In genomic region chr2:30148850-30149249, GRCh38 we compare ENCODE assay signal across 11 cellular contexts. TPM values are rescaled to one million over a fixed set of nuclear protein-coding genes. Genes with fewer than 3 reads are reported as not detected.
DNase-seq lines count a peak whose midpoint lies in the region; ATAC-seq and TF ChIP-seq lines count a peak whose summit lies in the region.
"Had no signal": no experiment of that assay in that cellular context is flagged by ENCODE, and none has a peak within 500 bp of the region (broad histone marks: within the 10 kb centered on the region; RNA-seq: fewer than 3 reads in every experiment).

No MANE protein-coding gene starts in this region.

- 68 to 81% (median 77%) methylated on average over 4 of the region's 4 CpGs for WGBS in stomach, 5 donors

- CTCF ChIA-PET in WTC11 (lab: Charles Lee), result interaction anchor here (3.2 to 8.1 kb wide), 2 partner anchors 15 to 563 kb away, joined by 17 to 113 read pairs; no protein-coding TSS in a partner anchor

- POLR2A ChIA-PET in WTC11 (lab: Charles Lee), result interaction anchor here (0.6 to 1.5 kb wide), 3 partner anchors 16 to 513 kb away, joined by 3 to 8 read pairs (median 5); partner anchors contain the start of gene LBH

- H3K4me3 ChIP-seq in iPS-18a (ENCODE audit: low read length), result peak overlapping the region; percentile 71
- H3K4me3 ChIP-seq in stomach, result peak overlapping the region in 1 of 4 donors; percentile 83

- H3K4me1 ChIP-seq in iPS-18a (ENCODE audit: control insufficient read depth, low read depth, low read length), result peaks cover 43% of the 10 kb centered on the region
- peaks cover 40 to 69% (median 55%) of the 10 kb centered on the region in 4 donors for H3K4me1 ChIP-seq in stomach

- DNase-seq in activated CD4-positive, alpha-beta T cell treated with anti-CD3 and anti-CD28 coated beads, Interleukin-2, amount 10 ng/mL, durations not matched to agents 24 days and 14 days, result peak; percentile 59
- DNase-seq in activated CD4-positive, alpha-beta T cell treated with anti-CD3 and anti-CD28 coated beads for 48 hours, result no peak
- DNase-seq in WTC11 (ENCODE audit: low spot score) (no peak), stomach (no peak), kidney glomerular epithelial cell (lab: John Stamatoyannopoulos, UW) (no peak)
- DNase-seq: anterior cingulate cortex; NCI-H1105 treated with DMSO at 0.1 percent for 48 hours; stimulated activated CD4-positive, alpha-beta T cell treated with anti-CD3 and anti-CD28 coated beads, Interleukin-12 subunit alpha, Interleukin-12 subunit beta, amount 100 ng/mL, for 4 hours had no signal

- H3K9me3 ChIP-seq in iPS-18a (ENCODE audit: control insufficient read depth, low read depth, low read length) (no peaks in the 10 kb centered on the region), stomach (no peaks in the 10 kb centered on the region)

- H3K27ac ChIP-seq in iPS-18a (ENCODE audit: low read length) (peak overlapping the region; percentile 27), stomach (peak overlapping the region in 3 of 5 donors; percentile 99 to 100 (median 100))

- no peaks in the 10 kb centered on the region for H3K9me3 Mint-ChIP-seq in activated CD4-positive, alpha-beta T cell treated with anti-CD3 and anti-CD28 coated beads, Interleukin-2, amount 10 ng/mL, durations not matched to agents 24 days and 14 days
- no peaks in the 10 kb centered on the region for H3K9me3 Mint-ChIP-seq in WTC11

- intact Hi-C loops in activated CD4-positive, alpha-beta T cell treated with anti-CD3 and anti-CD28 coated beads, Interleukin-2, amount 10 ng/mL, durations not matched to agents 24 days and 14 days (cut with micrococcal nuclease), result loop anchor here (5.0 kb wide), 4 partner anchors 188 to 1913 kb away; partner anchors contain the start of genes SPAST and TRMT61B
- intact Hi-C loops in stomach (cut with DNase I; ENCODE audit: low total_unique reads), result no loop called here

- peaks cover 16% of the 10 kb centered on the region for H3K36me3 Mint-ChIP-seq in activated CD4-positive, alpha-beta T cell treated with anti-CD3 and anti-CD28 coated beads, Interleukin-2, amount 10 ng/mL, durations not matched to agents 24 days and 14 days (ENCODE audit: low read depth)
- H3K36me3 Mint-ChIP-seq in WTC11, result peaks cover 6% of the 10 kb centered on the region; the same call in 1 of the 2 replicates

- TF ChIP-seq CTCF in WTC11 (IDR thresholded peaks at IDR 0.05), result no peak
- no peak for TF ChIP-seq CTCF in stomach (IDR thresholded peaks at IDR 0.05)

- peaks cover 34% of the 10 kb centered on the region for H3K4me1 Mint-ChIP-seq in activated CD4-positive, alpha-beta T cell treated with anti-CD3 and anti-CD28 coated beads, Interleukin-2, amount 10 ng/mL, durations not matched to agents 24 days and 14 days
- peaks cover 51% of the 10 kb centered on the region for H3K4me1 Mint-ChIP-seq in WTC11

- H3K9ac ChIP-seq in iPS-18a (ENCODE audit: low read length), result peak overlapping the region; percentile 85

- peaks cover 11% of the 10 kb centered on the region for H3K27me3 ChIP-seq in iPS-18a (ENCODE audit: control insufficient read depth, insufficient read depth, low read length)
- H3K27me3 ChIP-seq in stomach, result no peaks in the 10 kb centered on the region

- TF ChIP-seq POLR2A in stomach (IDR thresholded peaks at IDR 0.05), result no peak

- H3K27ac Mint-ChIP-seq in activated CD4-positive, alpha-beta T cell treated with anti-CD3 and anti-CD28 coated beads, Interleukin-2, amount 10 ng/mL, durations not matched to agents 24 days and 14 days, result no peak overlapping the region
- H3K27ac Mint-ChIP-seq in WTC11, result peak overlapping the region; percentile 99

- H3K27me3 Mint-ChIP-seq in activated CD4-positive, alpha-beta T cell treated with anti-CD3 and anti-CD28 coated beads, Interleukin-2, amount 10 ng/mL, durations not matched to agents 24 days and 14 days, result no peaks in the 10 kb centered on the region
- H3K27me3 Mint-ChIP-seq in WTC11 (ENCODE audit: low read depth), result peaks cover 13% of the 10 kb centered on the region

- H3K36me3 ChIP-seq in iPS-18a (ENCODE audit: control insufficient read depth, low read depth, low read length) (no peaks in the 10 kb centered on the region), stomach (peaks cover 0 to 22% (median 13%) of the 10 kb centered on the region in 4 donors)

- no peak for ATAC-seq in WTC11
- ATAC-seq in GM19455 (IDR thresholded peaks at IDR 0.05; ENCODE audit: unreplicated experiment), result no peak
- ATAC-seq in HG03342 (IDR thresholded peaks at IDR 0.05; ENCODE audit: unreplicated experiment), result no peak

- peak overlapping the region; percentile 20 for H3K4me3 Mint-ChIP-seq in activated CD4-positive, alpha-beta T cell treated with anti-CD3 and anti-CD28 coated beads, Interleukin-2, amount 10 ng/mL, durations not matched to agents 24 days and 14 days
- peak overlapping the region; percentile 86 for H3K4me3 Mint-ChIP-seq in WTC11

- TF ChIP-seq EP300 in stomach (IDR thresholded peaks at IDR 0.05), result no peak

TF ChIP-seq in WTC11, 78 proteins besides CTCF, POLR2A, EP300 and RAD21:
- no peak for TF ChIP-seq ZNF219 (CRISPR knock-in tag; IDR thresholded peaks at IDR 0.05; ENCODE audit: borderline replicate concordance)
- no peak for TF ChIP-seq CREM (CRISPR knock-in tag; IDR thresholded peaks at IDR 0.05)
- TF ChIP-seq ZNF396 (CRISPR knock-in tag; IDR thresholded peaks at IDR 0.05; ENCODE audit: borderline replicate concordance), result no peak

RNA-seq across cellular contexts. Expression of gene YPEL5, which starts 2.0 kb away (rescaled TPM):
- total RNA-seq in activated CD4-positive, alpha-beta T cell treated with anti-CD3 and anti-CD28 coated beads, Interleukin-2, amount 10 ng/mL, durations not matched to agents 24 days and 14 days, result 16.8 and 19.6 TPM in 2 replicates
- total RNA-seq in WTC11 (2021), result 25.3 to 27.3 TPM (median 26.5 TPM) in 3 replicates
- total RNA-seq in stomach, result 100 to 1,000 TPM in 2 of 5 donors, 10 to 100 TPM in 3; 17.7 to 192 (median 72.4) TPM
- 100 to 1,000 TPM in 1 of 3 donors, 10 to 100 TPM in 2; 53.6 to 103 (median 63.4) TPM for polyA plus RNA-seq in stomach
